22 cellular contexts compared by ENCODE assay signal in genomic region chr20:43676368-43676767, GRCh38. TPM values are rescaled to one million over a fixed set of nuclear protein-coding genes. Genes with fewer than 3 reads are reported as not detected.
"Had no signal": no experiment of that assay in that cellular context is flagged by ENCODE, and none has a peak within 500 bp of the region (broad histone marks: within the 10 kb centered on the region; RNA-seq: fewer than 3 reads in every experiment).

No MANE protein-coding gene starts in this region.

- H3K4me1 ChIP-seq: esophagus muscularis mucosa, gastrocnemius medialis, heart right ventricle, right atrium auricular region, stomach, transverse colon had no signal

- DNase-seq: effector memory CD4-positive, alpha-beta T cell; gastrocnemius medialis; heart right ventricle; midbrain; nucleus accumbens; ovary; small intestine; stimulated activated CD4-positive, alpha-beta T cell treated with anti-CD3 and anti-CD28 coated beads, Interleukin-12 subunit alpha, Interleukin-12 subunit beta, amount 100 ng/mL, for 4 hours; stomach; substantia nigra; transverse colon had no signal

- H2AFZ ChIP-seq: neural progenitor cell had no signal

- H3K9me3 ChIP-seq: esophagus muscularis mucosa, gastrocnemius medialis, heart right ventricle, ovary, right atrium auricular region, stomach, thoracic aorta, transverse colon had no signal

- H3K36me3 ChIP-seq: esophagus muscularis mucosa, gastrocnemius medialis, heart right ventricle, neural progenitor cell, ovary, right atrium auricular region, stomach, thoracic aorta, transverse colon had no signal

- H3K4me3 ChIP-seq: esophagus muscularis mucosa, gastrocnemius medialis, heart right ventricle, neural progenitor cell, ovary, right atrium auricular region, stomach, thoracic aorta, transverse colon had no signal

- H3K27ac ChIP-seq: epithelial cell of prostate, esophagus muscularis mucosa, gastrocnemius medialis, heart right ventricle, neural progenitor cell, ovary, right atrium auricular region, stomach, thoracic aorta, transverse colon had no signal

- H3K4me2 ChIP-seq: neural progenitor cell had no signal

- H3K27me3 Mint-ChIP-seq: natural killer cell treated with Interleukin-12 subunit alpha and Interleukin-12 subunit beta and Interleukin-15 and Interleukin-18, amount 100 ng/mL, for 72 hours had no signal

- H3K36me3 Mint-ChIP-seq: natural killer cell treated with Interleukin-12 subunit alpha and Interleukin-12 subunit beta and Interleukin-15 and Interleukin-18, amount 100 ng/mL, for 72 hours had no signal

- H3K9ac ChIP-seq: neural progenitor cell had no signal

- ATAC-seq: gastrocnemius medialis; heart right ventricle; left lobe of liver; natural killer cell treated with Interleukin-12 subunit alpha and Interleukin-12 subunit beta and Interleukin-15 and Interleukin-18, amount 100 ng/mL, for 72 hours had no signal

- H3K9me3 Mint-ChIP-seq: natural killer cell treated with Interleukin-12 subunit alpha and Interleukin-12 subunit beta and Interleukin-15 and Interleukin-18, amount 100 ng/mL, for 72 hours; neural progenitor cell had no signal

- H3K27me3 ChIP-seq: neural progenitor cell, ovary, right atrium auricular region, transverse colon had no signal

- H3K4me3 Mint-ChIP-seq: natural killer cell treated with Interleukin-12 subunit alpha and Interleukin-12 subunit beta and Interleukin-15 and Interleukin-18, amount 100 ng/mL, for 72 hours; neural progenitor cell had no signal

- H3K27ac Mint-ChIP-seq: neural progenitor cell had no signal

RNA-seq across cellular contexts. Expression of gene MYBL2, which starts 9.5 kb away (rescaled TPM):
- total RNA-seq: right atrium auricular region had no signal

RNA-seq across cellular contexts. Expression of gene GTSF1L, which starts 50.4 kb away (rescaled TPM):
- total RNA-seq: esophagus muscularis mucosa; fibroblast of villous mesenchyme; gastrocnemius medialis; heart right ventricle; left lobe of liver; lower leg skin; natural killer cell treated with Interleukin-12 subunit alpha and Interleukin-12 subunit beta and Interleukin-15 and Interleukin-18, amount 100 ng/mL, for 72 hours; ovary; posterior vena cava; right atrium auricular region; stomach; thoracic aorta; transverse colon; ureter had no signal
- polyA plus RNA-seq: heart right ventricle, ovary, small intestine, stomach had no signal
